8 cellular contexts compared by ENCODE assay signal in genomic region chr4:98260047-98260578, GRCh38. TPM values are rescaled to one million over a fixed set of nuclear protein-coding genes. Genes with fewer than 3 reads are reported as not detected.
A peak's percentile ranks its signal among the peaks of the same experiment; 100 is the strongest.
DNase-seq lines count a peak whose midpoint lies in the region; ATAC-seq and TF ChIP-seq lines count a peak whose summit lies in the region.

No MANE protein-coding gene starts in this region.

- no peaks in the 10 kb centered on the region for H3K9me3 ChIP-seq in neutrophil
- no peaks in the 10 kb centered on the region for H3K9me3 ChIP-seq in vagina

- peak in 2 of 3 experiments; percentile 7 to 19 for DNase-seq in activated CD8-positive, alpha-beta memory T cell treated with anti-CD3 and anti-CD28 coated beads for 48 hours (ENCODE audit: low read depth in 2 of 3, low spot score in 2 of 3)
- DNase-seq in activated CD8-positive, alpha-beta memory T cell treated with anti-CD3 and anti-CD28 coated beads, Interleukin-2, amount 50 U/mL, for 4 hours, result no peak
- peak; percentile 5 for DNase-seq in NCI-H1105 (lab: John Stamatoyannopoulos, UW)
- peak; percentile 3 to 21 for DNase-seq in activated T-helper 1 cell treated with anti-CD3 and anti-CD28 coated beads, Interleukin-2, amount 50 U/mL, for 16 hours (ENCODE audit: low read depth in 1 of 2, low spot score in 1 of 2)
- DNase-seq in foreskin melanocyte, result peak; percentile 12
- no peak for DNase-seq in vagina (ENCODE audit: extremely low spot score in 2 of 2)

- no peak for TF ChIP-seq POLR2A in vagina (IDR thresholded peaks at IDR 0.05)

- intact Hi-C loops in vagina (cut with DNase I), result loop anchor here (5.0 kb wide), 1 partner anchor 118 kb away; the partner anchor contains the start of gene STPG2

- H3K4me3 ChIP-seq in neutrophil (ENCODE audit: low read depth in 1 of 2, low read length in 1 of 2) (peak overlapping the region; percentile 87 to 95), vagina (peak overlapping the region; percentile 75 to 86)

- TF ChIP-seq CTCF in neutrophil (IDR thresholded peaks at IDR 0.05) (no peak), vagina (IDR thresholded peaks at IDR 0.05) (no peak)

- peaks cover 16 to 20% of the 10 kb centered on the region in 2 experiments for H3K4me1 ChIP-seq in neutrophil (ENCODE audit: control insufficient read depth in 1 of 2, insufficient read depth in 1 of 2, low read depth in 1 of 2, low read length in 1 of 2)
- H3K4me1 ChIP-seq in vagina, result peaks cover 25% of the 10 kb centered on the region

- ATAC-seq in HG02798 (IDR thresholded peaks at IDR 0.05; ENCODE audit: poor library complexity, unreplicated experiment), result peak; percentile 23

- no peaks in the 10 kb centered on the region for H3K27me3 ChIP-seq in neutrophil
- H3K27me3 ChIP-seq in vagina, result no peaks in the 10 kb centered on the region

- H3K27ac ChIP-seq in neutrophil, result peak overlapping the region; percentile 58
- peak overlapping the region; percentile 98 for H3K27ac ChIP-seq in vagina

- H3K36me3 ChIP-seq in neutrophil, result no peaks in the 10 kb centered on the region
- no peaks in the 10 kb centered on the region for H3K36me3 ChIP-seq in vagina

RNA-seq across cellular contexts. Expression of gene RAP1GDS1, which starts 1.1 kb away (rescaled TPM):
- 16.0 TPM for total RNA-seq in vagina

Comparison
In these comparisons a context has a peak if more than half of its experiments do, and no peak if none do; other contexts are left out.
1. DNase-seq: peak in activated CD8-positive, alpha-beta memory T cell treated with anti-CD3 and anti-CD28 coated beads for 48 hours (2 of 3), NCI-H1105 (single experiment), activated T-helper 1 cell treated with anti-CD3 and anti-CD28 coated beads, Interleukin-2, amount 50 U/mL, for 16 hours (2 of 2) and foreskin melanocyte (single experiment); none in activated CD8-positive, alpha-beta memory T cell treated with anti-CD3 and anti-CD28 coated beads, Interleukin-2, amount 50 U/mL, for 4 hours (single experiment) and vagina (0 of 2).